ENCODE assay signal across 21 cellular contexts in genomic region chr13:100517706-100518105, GRCh38.
DNase-seq lines count a peak whose midpoint lies in the region; ATAC-seq, FAIRE-seq and TF ChIP-seq lines count a peak whose summit lies in the region.
"Had no signal": no experiment of that assay in that cellular context is flagged by ENCODE, and none has a peak within 500 bp of the region (broad histone marks: within the 10 kb centered on the region; RNA-seq: fewer than 3 reads in every experiment).

No MANE protein-coding gene starts in this region.

- peak; percentile 19 for ATAC-seq in CD4-positive, alpha-beta T cell (ENCODE audit: poor library complexity)
- peak; percentile 72 for ATAC-seq in activated T-helper 17 cell treated with anti-CD3 and anti-CD28 coated beads, Interleukin-2, amount 50 U/mL, for 72 hours (replicated peaks)
- ATAC-seq in right lobe of liver (peak in 1 of 4 donors; percentile 4), SK-N-SH treated with all-trans-retinoic acid at 6 μM for 48 hours (no peak)
- ATAC-seq in stimulated activated naive CD8-positive, alpha-beta T cell treated with anti-CD3 and anti-CD28 coated beads, Interleukin-15, amount 100 ng/mL, for 72 hours = no peak

- peaks cover 28% of the 10 kb centered on the region for H3K4me1 Mint-ChIP-seq in CD4-positive, alpha-beta T cell (ENCODE audit: low read depth)
- peaks cover 8% of the 10 kb centered on the region for H3K4me1 Mint-ChIP-seq in activated T-helper 17 cell treated with anti-CD3 and anti-CD28 coated beads, Interleukin-2, amount 50 U/mL, for 72 hours
- peaks cover 10% of the 10 kb centered on the region for H3K4me1 Mint-ChIP-seq in stimulated activated naive CD8-positive, alpha-beta T cell treated with anti-CD3 and anti-CD28 coated beads, Interleukin-15, amount 100 ng/mL, for 72 hours

- intact Hi-C loops in CD4-positive, alpha-beta T cell (cut with DNase I, micrococcal nuclease) = loop anchor here in 1 of 2 experiments (10.0 kb wide), 1 partner anchor 993 kb away; no protein-coding TSS in a partner anchor
- intact Hi-C loops in right lobe of liver (cut with DNase I) = no loop called here

- no peak overlapping the region for H3K4me3 ChIP-seq in right lobe of liver
- H3K4me3 ChIP-seq: breast epithelium, PC-9, testis had no signal

- H3K36me3 ChIP-seq in right lobe of liver = no peaks in the 10 kb centered on the region
- H3K36me3 ChIP-seq: breast epithelium had no signal

- TF ChIP-seq CTCF in CD4-positive, alpha-beta T cell (IDR thresholded peaks at IDR 0.05) = no peak
- no peak for TF ChIP-seq CTCF in right lobe of liver (IDR thresholded peaks at IDR 0.05)

- H3K27ac Mint-ChIP-seq in CD4-positive, alpha-beta T cell = no peak overlapping the region
- peak overlapping the region; percentile 79 for H3K27ac Mint-ChIP-seq in activated T-helper 17 cell treated with anti-CD3 and anti-CD28 coated beads, Interleukin-2, amount 50 U/mL, for 72 hours
- no peak overlapping the region for H3K27ac Mint-ChIP-seq in stimulated activated naive CD8-positive, alpha-beta T cell treated with anti-CD3 and anti-CD28 coated beads, Interleukin-15, amount 100 ng/mL, for 72 hours
- H3K27ac Mint-ChIP-seq: activated naive CD8-positive, alpha-beta T cell treated with anti-CD3 and anti-CD28 coated beads for 36 hours; B cell had no signal

- no peak overlapping the region for H3K27ac ChIP-seq in CD4-positive, alpha-beta T cell (ENCODE audit: low read depth, low read length)
- peak overlapping the region; percentile 12 to 91 (median 85) for H3K27ac ChIP-seq in right lobe of liver
- H3K27ac ChIP-seq: breast epithelium, PC-9, testis, WERI-Rb-1 had no signal

- peak; percentile 20 for FAIRE-seq in H54 (lab: Jason Lieb, UNC)
- FAIRE-seq: HTR-8/SVneo had no signal

- no peak for DNase-seq in CD4-positive, alpha-beta T cell
- no peak for DNase-seq in H54 (ENCODE audit: insufficient read length, low spot score)
- no peak for DNase-seq in right lobe of liver
- DNase-seq in inferior parietal cortex (ENCODE audit: extremely low spot score) = no peak
- no peak for DNase-seq in stimulated activated naive CD8-positive, alpha-beta T cell treated with anti-CD3 and anti-CD28 coated beads, Interleukin-15, amount 100 ng/mL, for 72 hours
- DNase-seq in NAMALWA (ENCODE audit: low spot score) = no peak
- DNase-seq: activated naive CD8-positive, alpha-beta T cell treated with anti-CD3 and anti-CD28 coated beads for 36 hours; DMS53; effector CD8-positive, alpha-beta T cell; HCEC 1CT; kidney glomerular epithelial cell; NCI-H187; NCI-H510A treated with DMSO at 0.1 percent for 48 hours; PC-9; testis; WERI-Rb-1 had no signal

- H3K4me1 ChIP-seq in right lobe of liver = peaks cover 0 to 34% (median 7%) of the 10 kb centered on the region in 4 donors
- H3K4me1 ChIP-seq: breast epithelium, testis had no signal

- no peaks in the 10 kb centered on the region for H3K27me3 Mint-ChIP-seq in CD4-positive, alpha-beta T cell
- H3K27me3 Mint-ChIP-seq in activated T-helper 17 cell treated with anti-CD3 and anti-CD28 coated beads, Interleukin-2, amount 50 U/mL, for 72 hours = peaks cover 8% of the 10 kb centered on the region
- peaks cover 6% of the 10 kb centered on the region for H3K27me3 Mint-ChIP-seq in stimulated activated naive CD8-positive, alpha-beta T cell treated with anti-CD3 and anti-CD28 coated beads, Interleukin-15, amount 100 ng/mL, for 72 hours
- H3K27me3 Mint-ChIP-seq: activated naive CD8-positive, alpha-beta T cell treated with anti-CD3 and anti-CD28 coated beads for 36 hours; B cell had no signal

- 61% methylated on average over 10 of the region's 13 CpGs for whole genome bisulfite sequencing in right lobe of liver (ENCODE audit: insufficient coverage, low coverage, low lambda C conversion rate, missing lambda C conversion rate)

- no peaks in the 10 kb centered on the region for H3K9me3 ChIP-seq in CD4-positive, alpha-beta T cell (ENCODE audit: control insufficient read depth, low read length)
- no peaks in the 10 kb centered on the region for H3K9me3 ChIP-seq in right lobe of liver
- H3K9me3 ChIP-seq: breast epithelium, testis had no signal

- H3K27me3 ChIP-seq in CD4-positive, alpha-beta T cell (ENCODE audit: control insufficient read depth, insufficient read depth, low read length) = no peaks in the 10 kb centered on the region
- no peaks in the 10 kb centered on the region for H3K27me3 ChIP-seq in right lobe of liver
- H3K27me3 ChIP-seq: breast epithelium, testis had no signal

- CTCF ChIA-PET in CD4-positive, alpha-beta T cell (lab: Charles Lee) = interaction anchor here (1.4 kb wide), 1 partner anchor 862 kb away, joined by 6 read pairs; no protein-coding TSS in a partner anchor

- POLR2A ChIA-PET in CD4-positive, alpha-beta T cell (lab: Charles Lee) = interaction anchor here (1.4 kb wide), 1 partner anchor 861 kb away, joined by 6 read pairs; no protein-coding TSS in a partner anchor

- H3K36me3 Mint-ChIP-seq in CD4-positive, alpha-beta T cell (ENCODE audit: low read depth) = no peaks in the 10 kb centered on the region
- no peaks in the 10 kb centered on the region for H3K36me3 Mint-ChIP-seq in activated T-helper 17 cell treated with anti-CD3 and anti-CD28 coated beads, Interleukin-2, amount 50 U/mL, for 72 hours (ENCODE audit: low read depth)
- H3K36me3 Mint-ChIP-seq: activated naive CD8-positive, alpha-beta T cell treated with anti-CD3 and anti-CD28 coated beads for 36 hours had no signal

- H3K9me3 Mint-ChIP-seq in CD4-positive, alpha-beta T cell = no peaks in the 10 kb centered on the region
- no peaks in the 10 kb centered on the region for H3K9me3 Mint-ChIP-seq in activated T-helper 17 cell treated with anti-CD3 and anti-CD28 coated beads, Interleukin-2, amount 50 U/mL, for 72 hours
- H3K9me3 Mint-ChIP-seq in stimulated activated naive CD8-positive, alpha-beta T cell treated with anti-CD3 and anti-CD28 coated beads, Interleukin-15, amount 100 ng/mL, for 72 hours = no peaks in the 10 kb centered on the region
- H3K9me3 Mint-ChIP-seq: activated naive CD8-positive, alpha-beta T cell treated with anti-CD3 and anti-CD28 coated beads for 36 hours had no signal

- TF ChIP-seq POLR2A in H54 (IDR thresholded peaks at IDR 0.05; ENCODE audit: low read depth, low read length) = no peak
- no peak for TF ChIP-seq POLR2A in right lobe of liver (IDR thresholded peaks at IDR 0.05)

- H3K4me3 Mint-ChIP-seq in CD4-positive, alpha-beta T cell = peak overlapping the region; percentile 68
- H3K4me3 Mint-ChIP-seq in activated T-helper 17 cell treated with anti-CD3 and anti-CD28 coated beads, Interleukin-2, amount 50 U/mL, for 72 hours = peak overlapping the region; percentile 75
- no peak overlapping the region for H3K4me3 Mint-ChIP-seq in stimulated activated naive CD8-positive, alpha-beta T cell treated with anti-CD3 and anti-CD28 coated beads, Interleukin-15, amount 100 ng/mL, for 72 hours
- H3K4me3 Mint-ChIP-seq: activated naive CD8-positive, alpha-beta T cell treated with anti-CD3 and anti-CD28 coated beads for 36 hours; B cell had no signal

TF ChIP-seq in SK-N-SH treated with all-trans-retinoic acid at 6 μM for 48 hours, 23 proteins besides CTCF, POLR2A, EP300 and RAD21 (continues in another document):
- TF ChIP-seq ZFP30 (CRISPR knock-in tag; IDR thresholded peaks at IDR 0.05) (no peak), POU6F1 (CRISPR knock-in tag; IDR thresholded peaks at IDR 0.05; ENCODE audit: borderline replicate concordance, low read depth) (no peak), PATZ1 (CRISPR knock-in tag; IDR thresholded peaks at IDR 0.05; ENCODE audit: borderline replicate concordance) (no peak), ZNF70 (CRISPR knock-in tag; IDR thresholded peaks at IDR 0.05) (no peak), ZFP3 (CRISPR knock-in tag; IDR thresholded peaks at IDR 0.05) (no peak), BACH2 (CRISPR knock-in tag; IDR thresholded peaks at IDR 0.05; ENCODE audit: borderline replicate concordance) (no peak)

Comparison
In these comparisons a context has a peak if more than half of its experiments do, and no peak if none do; other contexts are left out.
1. ATAC-seq: peak in CD4-positive, alpha-beta T cell (single experiment) and activated T-helper 17 cell treated with anti-CD3 and anti-CD28 coated beads, Interleukin-2, amount 50 U/mL, for 72 hours (single experiment); none in stimulated activated naive CD8-positive, alpha-beta T cell treated with anti-CD3 and anti-CD28 coated beads, Interleukin-15, amount 100 ng/mL, for 72 hours (single experiment) and SK-N-SH treated with all-trans-retinoic acid at 6 μM for 48 hours (single experiment).
2. H3K4me3 Mint-ChIP-seq: peak in CD4-positive, alpha-beta T cell (single experiment) and activated T-helper 17 cell treated with anti-CD3 and anti-CD28 coated beads, Interleukin-2, amount 50 U/mL, for 72 hours (single experiment); none in stimulated activated naive CD8-positive, alpha-beta T cell treated with anti-CD3 and anti-CD28 coated beads, Interleukin-15, amount 100 ng/mL, for 72 hours (0 of 2).